25 cellular contexts compared by ENCODE assay signal in genomic region chr6:143225929-143226328, GRCh38.
"Had no signal": no experiment of that assay in that cellular context is flagged by ENCODE, and none has a peak within 500 bp of the region (broad histone marks: within the 10 kb centered on the region; RNA-seq: fewer than 3 reads in every experiment).

No MANE protein-coding gene starts in this region.

- H3K9ac ChIP-seq: SK-N-SH had no signal

- FAIRE-seq: astrocyte, K562 had no signal

- ATAC-seq: activated T-helper 17 cell treated with anti-CD3 and anti-CD28 coated beads, Interleukin-2, amount 50 U/mL, for 72 hours; K562 had no signal

- H3K36me3 ChIP-seq: SJCRH30 had no signal

- H3K4me2 ChIP-seq: SK-N-SH had no signal

- H3K9me3 ChIP-seq: SJCRH30, SK-N-SH had no signal

- DNase-seq: activated CD4-positive, alpha-beta memory T cell treated with anti-CD3 and anti-CD28 coated beads for 36 hours; activated CD4-positive, alpha-beta T cell treated with anti-CD3 and anti-CD28 coated beads, Interleukin-2, amount 10 ng/mL, durations not matched to agents 7 days and 5 days; activated CD4-positive, CD25-positive, alpha-beta regulatory T cell; activated gamma-delta T cell; activated naive CD4-positive, alpha-beta T cell treated with anti-CD3 and anti-CD28 coated beads for 36 hours; activated T-cell treated with anti-CD3 and anti-CD28 coated beads for 4 hours; activated T-cell treated with anti-CD3 and anti-CD28 coated beads, Interleukin-2, amount 50 U/mL, for 48 hours; amygdala; Karpas-422; NCI-H1092; NCI-H1417; NCI-H1694; NCI-H2029; NCI-H2107; NCI-H2227 treated with DMSO at 0.1 percent for 48 hours; NCI-H526; NCI-H82; Right ventricle myocardium superior; SJCRH30; SK-N-SH; T-helper 1 cell had no signal

- H3K4me3 ChIP-seq: K562, SJCRH30 had no signal

- H3K27ac ChIP-seq: SJCRH30, VCaP had no signal

- H3K27me3 ChIP-seq: SJCRH30 had no signal
